ENCODE assay signal across 1 cellular context in genomic region chr19:13850910-13851753, GRCh38.
TF ChIP-seq lines count a peak whose summit lies in the region.

No MANE protein-coding gene starts in this region.

TF ChIP-seq in IMR-90, 13 proteins besides CTCF, POLR2A, EP300 and RAD21:
- TF ChIP-seq MXI1 (IDR thresholded peaks at IDR 0.05; ENCODE audit: borderline replicate concordance, low read depth, low read length) (no peak), CEBPB (IDR thresholded peaks at IDR 0.05; ENCODE audit: low read depth, low read length) (peak; percentile 43), BHLHE40 (IDR thresholded peaks at IDR 0.05; ENCODE audit: low read depth, low read length) (peak; percentile 71), NFE2L2 (IDR thresholded peaks at IDR 0.05; ENCODE audit: low read depth, low read length) (0 out of 2 replicates have a peak, but pooled peaks have one; percentile 33), ELK1 (IDR thresholded peaks at IDR 0.05; ENCODE audit: borderline replicate concordance, low read depth, low read length) (no peak), CHD1 (IDR thresholded peaks at IDR 0.05; ENCODE audit: low read depth, low read length) (no peak), MAFK (IDR thresholded peaks at IDR 0.05; ENCODE audit: low read depth, low read length) (0 out of 2 replicates have a peak, but pooled peaks have one; percentile 5), SMC3 (IDR thresholded peaks at IDR 0.05; ENCODE audit: low read depth, low read length) (no peak), FOS (IDR thresholded peaks at IDR 0.05; ENCODE audit: low read depth, low read length) (peak; percentile 97), RFX5 (IDR thresholded peaks at IDR 0.05; ENCODE audit: low read depth, low read length) (no peak), RCOR1 (IDR thresholded peaks at IDR 0.05; ENCODE audit: insufficient replicate concordance, low read length) (peak; percentile 38)
- TF ChIP-seq, protein P1, sequence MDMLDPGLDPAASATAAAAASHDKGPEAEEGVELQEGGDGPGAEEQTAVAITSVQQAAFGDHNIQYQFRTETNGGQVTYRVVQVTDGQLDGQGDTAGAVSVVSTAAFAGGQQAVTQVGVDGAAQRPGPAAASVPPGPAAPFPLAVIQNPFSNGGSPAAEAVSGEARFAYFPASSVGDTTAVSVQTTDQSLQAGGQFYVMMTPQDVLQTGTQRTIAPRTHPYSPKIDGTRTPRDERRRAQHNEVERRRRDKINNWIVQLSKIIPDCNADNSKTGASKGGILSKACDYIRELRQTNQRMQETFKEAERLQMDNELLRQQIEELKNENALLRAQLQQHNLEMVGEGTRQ (IDR thresholded peaks at IDR 0.05; ENCODE audit: low read depth, low read length): peak; percentile 51
